8 cellular contexts compared by ENCODE assay signal in the genomic region with DNA sequence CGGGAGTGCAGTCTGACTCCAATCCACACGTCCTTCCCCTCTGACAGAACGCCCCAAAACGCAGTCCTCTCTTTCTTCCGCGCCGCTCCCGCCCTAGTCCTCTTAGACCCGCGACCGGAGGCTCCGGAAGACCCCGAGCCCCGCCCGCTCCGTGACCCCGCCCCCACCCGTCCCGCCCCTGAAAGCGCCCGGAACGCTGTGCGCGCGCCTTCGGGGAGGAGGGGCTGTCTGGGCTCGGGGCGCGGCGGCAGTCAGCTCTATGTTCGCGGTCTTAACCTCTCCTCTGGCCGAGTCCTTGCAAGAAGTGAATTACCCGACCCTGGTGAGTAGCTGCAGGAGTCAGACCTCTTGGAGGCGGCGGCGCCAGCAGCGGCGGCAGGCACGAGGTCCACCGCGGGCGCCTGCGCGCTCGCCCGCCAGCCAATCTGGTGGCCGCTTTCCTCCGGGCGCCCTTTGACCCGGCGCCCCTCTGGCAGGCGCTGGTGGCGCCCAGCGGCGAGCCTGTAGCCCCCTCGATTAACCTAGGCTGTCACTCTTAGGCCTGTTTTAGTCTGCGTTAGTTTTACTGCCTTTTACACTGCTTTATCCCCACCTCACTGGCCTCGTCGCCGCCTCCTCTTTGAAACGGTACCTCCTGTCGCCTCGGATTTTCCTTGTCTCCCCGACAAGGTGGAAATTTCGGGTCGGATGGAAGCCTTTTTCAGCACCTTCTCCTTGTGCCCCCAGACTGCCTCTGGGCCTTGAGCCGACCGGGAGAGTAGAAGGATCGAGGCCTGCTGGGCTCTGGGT. TPM values are rescaled to one million over a fixed set of nuclear protein-coding genes. Genes with fewer than 3 reads are reported as not detected.
DNase-seq lines count a peak whose midpoint lies in the region; ATAC-seq and TF ChIP-seq lines count a peak whose summit lies in the region.

MANEA (plus strand) TSS at position 219 of the 789 bp plus-strand sequence. CDS start 8,905 bp downstream, outside the sequence.

- H2AFZ ChIP-seq in OCI-LY7 (ENCODE audit: low read length), result peak within 1 kb of the TSS; percentile 84

- H3K79me2 ChIP-seq in OCI-LY7 (ENCODE audit: insufficient read depth, low read depth, low read length), result peaks cover 74% of the 10 kb centered on the region

- peak; percentile 98 for DNase-seq in DMS 273 (lab: John Stamatoyannopoulos, UW; ENCODE audit: unreplicated experiment)
- peak; percentile 69 for DNase-seq in HuH-7 (ENCODE audit: low spot score)
- peak; percentile 86 for DNase-seq in OCI-LY7 (ENCODE audit: low spot score)
- peak; percentile 75 for DNase-seq in activated T-cell treated with anti-CD3 and anti-CD28 coated beads for 1 hour (ENCODE audit: low read depth)
- peak; percentile 73 for DNase-seq in epithelial cell of esophagus (ENCODE audit: low read depth)
- DNase-seq in mucosa of descending colon, result peak; percentile 81 to 92 (median 85)
- peak; percentile 49 to 68 for DNase-seq in stimulated activated CD8-positive, alpha-beta memory T cell treated with anti-CD3 and anti-CD28 coated beads, Interleukin-4, amount 100 ng/mL, for 1 hour (ENCODE audit: low read depth in 2 of 2, low spot score in 1 of 2)

- intact Hi-C loops in OCI-LY7 (cut with micrococcal nuclease; ENCODE audit: unreplicated experiment) (loop anchor here (2.0 to 10.0 kb wide), 3 partner anchors 945 to 1471 kb away; partner anchors contain the start of gene UFL1), mucosa of descending colon (cut with DNase I, micrococcal nuclease) (no loop called here)

- CTCF ChIA-PET in OCI-LY7 (lab: Charles Lee; ENCODE audit: unreplicated experiment), result no interaction called here

- 0 out of 2 replicates have a peak, but pooled peaks cover under 1% of the 10 kb centered on the region for H4K20me1 ChIP-seq in OCI-LY7 (ENCODE audit: insufficient read depth, low read length)

- peak within 1 kb of the TSS; percentile 91 for H3K4me2 ChIP-seq in OCI-LY7 (ENCODE audit: low read length)

- H3K4me3 ChIP-seq in OCI-LY7 (ENCODE audit: low read depth, low read length, poor library complexity, severe bottlenecking) (peak within 1 kb of the TSS; percentile 84), epithelial cell of esophagus (ENCODE audit: low read length) (peak within 1 kb of the TSS; percentile 81), mucosa of descending colon (peak within 1 kb of the TSS; percentile 50)

- POLR2A ChIA-PET in OCI-LY7 (lab: Charles Lee), result interaction anchor here (0.7 to 1.8 kb wide), 3 partner anchors 9 to 63 kb away, joined by 3 to 8 read pairs (median 4); no protein-coding TSS in a partner anchor

- TF ChIP-seq CTCF in OCI-LY7 (conservative IDR thresholded peaks at IDR 0.05; ENCODE audit: low read length) (no peak), epithelial cell of esophagus (IDR thresholded peaks at IDR 0.05; ENCODE audit: insufficient read depth, low read depth, low read length, missing control alignments) (no peak), mucosa of descending colon (IDR thresholded peaks at IDR 0.05) (no peak)

- ATAC-seq in GM21526 (IDR thresholded peaks at IDR 0.05; ENCODE audit: low FRiP score, unreplicated experiment) (peak; percentile 78), mucosa of descending colon (peak; percentile 96)

- H3K36me3 ChIP-seq in OCI-LY7 (ENCODE audit: insufficient read depth, low read length) (peaks cover 3% of the 10 kb centered on the region), mucosa of descending colon (ENCODE audit: low read depth) (no peaks in the 10 kb centered on the region)

- peak within 1 kb of the TSS; percentile 93 for H3K27ac ChIP-seq in OCI-LY7 (ENCODE audit: low read depth, low read length, poor library complexity, severe bottlenecking)

- H3K4me1 ChIP-seq in OCI-LY7 (ENCODE audit: insufficient read depth, low read length, poor library complexity, severe bottlenecking) (peaks cover 31% of the 10 kb centered on the region), mucosa of descending colon (ENCODE audit: low read depth) (peaks cover 6% of the 10 kb centered on the region)

- H3K9me2 ChIP-seq in OCI-LY7 (ENCODE audit: insufficient read depth, low read length), result no peaks in the 10 kb centered on the region

- BruUV-seq in OCI-LY7 (replicated peaks; lab: Mats Ljungman, UMichigan), result no TSS peak

- H3K9me3 ChIP-seq in OCI-LY7 (ENCODE audit: low read length), result peaks cover 2% of the 10 kb centered on the region; the same call in 1 of the 2 replicates
- no peaks in the 10 kb centered on the region for H3K9me3 ChIP-seq in mucosa of descending colon

RNA-seq across cellular contexts. Expression of gene MANEA, which starts in this region (rescaled TPM):
- total RNA-seq in OCI-LY7 (2014; rRNA removed; shearing (Covaris generic)), result 7.6 and 9.1 TPM in 2 replicates
- 13.2 and 13.3 TPM in 2 replicates for total RNA-seq in OCI-LY7 (2022)
- 1 to 10 TPM; 4.8 to 8.7 (median 5.7) TPM for total RNA-seq in mucosa of descending colon

Comparison
In these comparisons a context has a peak if more than half of its experiments do, and no peak if none do; other contexts are left out.
1. Peak in every context shown above with its lines: DNase-seq, ATAC-seq, H3K4me3 ChIP-seq and H3K27ac ChIP-seq.